In the genomic region with DNA sequence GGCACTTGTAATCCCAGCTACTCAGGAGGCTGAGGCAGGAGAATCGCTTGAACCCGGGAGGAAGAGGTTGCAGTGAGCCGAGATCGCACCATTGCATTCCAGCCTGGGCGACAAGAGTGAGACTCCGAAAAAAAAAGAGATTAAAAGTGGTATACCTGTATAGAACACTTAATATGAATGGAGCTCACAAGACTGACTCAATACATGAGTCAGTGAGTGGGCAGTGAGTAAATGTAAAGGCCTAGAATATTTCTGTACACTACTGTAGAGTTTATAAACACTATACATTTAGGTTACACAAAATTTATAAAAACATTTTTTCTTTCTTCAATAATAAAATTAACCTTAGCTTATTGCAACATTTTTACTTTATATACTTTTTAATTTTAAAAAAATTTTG, we compare ENCODE assay signal across 19 cellular contexts.
DNase-seq lines count a peak whose midpoint lies in the region; ATAC-seq and TF ChIP-seq lines count a peak whose summit lies in the region.
"Had no signal": no experiment of that assay in that cellular context is flagged by ENCODE, and none has a peak within 500 bp of the region (broad histone marks: within the 10 kb centered on the region; RNA-seq: fewer than 3 reads in every experiment).

No MANE protein-coding gene starts in this region.

- DNase-seq in A172 (ENCODE audit: low spot score) (peak; percentile 4), HPDE6-E6E7 (ENCODE audit: extremely low spot score) (peak; percentile 53), SW480 (ENCODE audit: low spot score) (peak; percentile 4), epithelial cell of esophagus (ENCODE audit: low read depth) (peak; percentile 75), NOMO-1 (lab: John Stamatoyannopoulos, UW; ENCODE audit: unreplicated experiment in 2 of 2) (no peak), esophagus squamous epithelium (lab: John Stamatoyannopoulos, UW) (no peak)
- DNase-seq: Caco-2, DMS53, MM.1S, NCI-H1105, NCI-H187, NCI-H2171, NCI-H510A treated with DMSO at 0.1 percent for 48 hours, RPMI8226 had no signal

- ATAC-seq in HG02623 (IDR thresholded peaks at IDR 0.05; ENCODE audit: unreplicated experiment) (no peak), HG03378 (IDR thresholded peaks at IDR 0.05; ENCODE audit: unreplicated experiment) (no peak)
- ATAC-seq: A549 had no signal

- TF ChIP-seq POLR2A in esophagus squamous epithelium (IDR thresholded peaks at IDR 0.05): no peak

- no peaks in the 10 kb centered on the region for H3K4me1 ChIP-seq in esophagus squamous epithelium
- H3K4me1 ChIP-seq: A549, Caco-2, SJSA1 had no signal

- TF ChIP-seq CTCF in epithelial cell of esophagus (IDR thresholded peaks at IDR 0.05; ENCODE audit: insufficient read depth, low read depth, low read length, missing control alignments) (no peak), esophagus squamous epithelium (IDR thresholded peaks at IDR 0.05) (no peak)

- peaks cover 0 to 47% (median 0%) of the 10 kb centered on the region in 3 donors for H3K36me3 ChIP-seq in esophagus squamous epithelium
- H3K36me3 ChIP-seq: SJSA1 had no signal

- no peaks in the 10 kb centered on the region for H3K27me3 ChIP-seq in esophagus squamous epithelium
- H3K27me3 ChIP-seq: SJSA1 had no signal

- 69 to 72% methylated on average over 6 of the region's 6 CpGs for WGBS in esophagus squamous epithelium, 2 donors

- intact Hi-C loops in esophagus squamous epithelium (cut with DNase I): no loop called here

- no peak overlapping the region for H3K27ac ChIP-seq in esophagus squamous epithelium
- H3K27ac ChIP-seq: A549, HL-60, SJSA1 had no signal

- no peaks in the 10 kb centered on the region for H3K9me3 ChIP-seq in esophagus squamous epithelium
- H3K9me3 ChIP-seq: A549, Caco-2, SJSA1 had no signal

- H3K4me3 ChIP-seq in epithelial cell of esophagus (ENCODE audit: low read length) (no peak overlapping the region), esophagus squamous epithelium (no peak overlapping the region)
- H3K4me3 ChIP-seq: A549, SJSA1 had no signal

Comparison
In these comparisons a context has a peak if more than half of its experiments do, and no peak if none do; other contexts are left out.
1. DNase-seq: peak in A172 (single experiment), HPDE6-E6E7 (single experiment), SW480 (single experiment) and epithelial cell of esophagus (single experiment); none in NOMO-1 (0 of 2) and esophagus squamous epithelium (single experiment).